ENCODE assay signal across 1 cellular context in genomic region chr2:238187618-238188548, GRCh38.
TF ChIP-seq lines count a peak whose summit lies in the region.

No MANE protein-coding gene starts in this region.

TF ChIP-seq in GM12878, 131 proteins besides CTCF, POLR2A, EP300 and RAD21:
- no peak for TF ChIP-seq ZBTB40 (IDR thresholded peaks at IDR 0.05; ENCODE audit: borderline replicate concordance)
- no peak for TF ChIP-seq PKNOX1 (IDR thresholded peaks at IDR 0.05)
- no peak for TF ChIP-seq BCLAF1 (IDR thresholded peaks at IDR 0.05)
- no peak for TF ChIP-seq CHD2 (IDR thresholded peaks at IDR 0.05; ENCODE audit: borderline replicate concordance, low read depth, low read length)
- no peak for TF ChIP-seq ATF7 (IDR thresholded peaks at IDR 0.05; ENCODE audit: low read depth)
- TF ChIP-seq TARDBP (IDR thresholded peaks at IDR 0.05; ENCODE audit: borderline replicate concordance) = no peak
- TF ChIP-seq NFYA (IDR thresholded peaks at IDR 0.05; ENCODE audit: borderline replicate concordance, low read depth, low read length) = no peak
- no peak for TF ChIP-seq ESRRA (IDR thresholded peaks at IDR 0.05; ENCODE audit: low read length)
- no peak for TF ChIP-seq SMAD5 (IDR thresholded peaks at IDR 0.05; ENCODE audit: low read depth)
- TF ChIP-seq RFX5 (IDR thresholded peaks at IDR 0.05; ENCODE audit: low read depth, low read length) = no peak
- TF ChIP-seq BCL11A (IDR thresholded peaks at IDR 0.05; ENCODE audit: low read depth, low read length) = no peak
- no peak for TF ChIP-seq MYB (IDR thresholded peaks at IDR 0.05; ENCODE audit: borderline replicate concordance, low read depth, low read length)
- TF ChIP-seq IKZF1 (conservative IDR thresholded peaks at IDR 0.05) = no peak
- no peak for TF ChIP-seq HDAC6 (IDR thresholded peaks at IDR 0.05; ENCODE audit: unreplicated experiment)
- TF ChIP-seq ASH2L (IDR thresholded peaks at IDR 0.05; ENCODE audit: borderline replicate concordance, low read depth) = no peak
- no peak for TF ChIP-seq ZNF207 (IDR thresholded peaks at IDR 0.05; ENCODE audit: borderline replicate concordance)
- TF ChIP-seq E2F8 (IDR thresholded peaks at IDR 0.05; ENCODE audit: low read depth, partially characterized antibody) = no peak
- no peak for TF ChIP-seq HSF1 (IDR thresholded peaks at IDR 0.05; ENCODE audit: low read depth, low read length)
